11 cellular contexts compared by ENCODE assay signal in the genomic region with DNA sequence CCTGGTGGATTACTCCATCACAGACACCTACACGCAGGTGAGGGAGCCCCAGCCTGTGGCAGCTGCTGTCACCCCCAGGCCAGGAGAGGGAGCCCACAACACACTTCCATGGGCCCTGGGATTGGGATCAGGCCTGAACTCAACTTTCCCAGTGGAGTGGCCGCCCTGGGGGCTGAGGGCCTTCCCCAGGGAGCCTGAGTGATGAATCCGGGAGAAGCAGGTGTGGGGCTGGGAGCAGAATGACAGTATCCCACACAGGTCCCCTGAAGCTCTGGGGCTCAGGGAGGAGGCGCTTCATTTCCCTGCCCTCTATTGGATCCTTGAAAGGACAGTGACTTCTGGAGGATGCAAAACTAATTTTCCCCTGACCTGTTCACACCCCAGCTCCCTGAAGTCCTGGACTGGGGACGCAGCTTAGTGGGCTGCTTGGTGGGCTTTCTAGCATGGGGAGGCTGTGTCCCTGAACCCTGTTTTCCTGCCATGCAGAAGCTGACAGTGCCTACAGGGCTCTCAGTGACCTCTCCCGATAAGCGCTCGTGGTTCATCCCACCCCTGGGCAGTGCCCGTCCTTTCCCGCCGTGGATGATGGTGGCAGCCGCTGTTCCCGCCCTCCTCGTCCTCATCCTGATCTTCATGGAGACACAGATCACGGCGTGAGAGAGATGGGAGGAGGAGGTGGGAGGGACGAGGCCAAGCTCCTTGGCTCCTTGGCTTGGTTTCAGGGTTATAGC. TPM values are rescaled to one million over a fixed set of nuclear protein-coding genes. Genes with fewer than 3 reads are reported as not detected.
DNase-seq lines count a peak whose midpoint lies in the region; ATAC-seq, FAIRE-seq and TF ChIP-seq lines count a peak whose summit lies in the region.
"Had no signal": no experiment of that assay in that cellular context is flagged by ENCODE, and none has a peak within 500 bp of the region (broad histone marks: within the 10 kb centered on the region; RNA-seq: fewer than 3 reads in every experiment).

No MANE protein-coding gene starts in this region.

- H3K9me1 ChIP-seq in K562 (ENCODE audit: control insufficient read depth, insufficient read depth, low read length), result no peaks in the 10 kb centered on the region

- H4K20me1 ChIP-seq in K562 (replicated peaks; ENCODE audit: control insufficient read depth, insufficient read depth, low read length), result no peaks in the 10 kb centered on the region

- no peak for TF ChIP-seq EP300 in K562 (IDR thresholded peaks at IDR 0.05; ENCODE audit: low read length)

- H3K27ac ChIP-seq in A673 (ENCODE audit: low read depth, low read length, poor library complexity, severe bottlenecking), result no peak overlapping the region
- H3K27ac ChIP-seq in K562 (ENCODE audit: extremely low read depth, low read depth, low read length), result no peak overlapping the region

- H2AFZ ChIP-seq in K562 (ENCODE audit: low read depth, low read length), result no peak overlapping the region

- H3K4me3 ChIP-seq in A673 (ENCODE audit: low read depth, low read length, poor library complexity, severe bottlenecking) (no peak overlapping the region), K562 (no peak overlapping the region)

- no peak overlapping the region for H3K4me2 ChIP-seq in K562 (ENCODE audit: insufficient read depth, low read length)

- peak in 1 of 2 experiments; percentile 31; a peak in 2 of 4 replicates for TF ChIP-seq RAD21 in K562 (CRISPR knock-in tag; conservative IDR thresholded peaks at IDR 0.05 in 1 of 2, IDR thresholded peaks at IDR 0.05 in 1 of 2)

- peak overlapping the region in 1 of 2 experiments; percentile 58; a peak in 1 of 4 replicates for H3K9ac ChIP-seq in K562 (ENCODE audit: insufficient read depth in 1 of 2, low read depth in 2 of 2, low read length in 2 of 2)

- H3K27me3 ChIP-seq in A673 (replicated peaks; ENCODE audit: insufficient read depth, low read depth, low read length, poor library complexity) (no peaks in the 10 kb centered on the region), K562 (ENCODE audit: control insufficient read depth in 2 of 2, insufficient read depth in 2 of 2, low read length in 2 of 2) (peaks cover 2 to 26% of the 10 kb centered on the region in 2 experiments; a peak in 3 of 5 replicates)

- POLR2A ChIA-PET in A673 (lab: Charles Lee; ENCODE audit: low non-redundant PET) (no interaction called here), K562 (lab: Yijun Ruan, JAX) (interaction anchor here (0.9 kb wide), 1 partner anchor 12 kb away, joined by 3 read pairs; no protein-coding TSS in a partner anchor)

- DNase-seq in A673 (ENCODE audit: low spot score) (no peak), GM10266 (ENCODE audit: extremely low spot score) (peak; percentile 6), K562 (ENCODE audit: extremely low read depth in 1 of 4, low spot score in 3 of 4) (no peak), hepatic stellate cell (ENCODE audit: low spot score) (peak; percentile 33), OCI-M2 (lab: John Stamatoyannopoulos, UW; ENCODE audit: unreplicated experiment) (no peak), NCI-H510A treated with DMSO at 0.1 percent for 48 hours (lab: John Stamatoyannopoulos, UW) (no peak)
- DNase-seq in activated CD4-positive, alpha-beta T cell treated with anti-CD3 and anti-CD28 coated beads for 48 hours, result no peak
- DNase-seq: hypothalamus, NCI-H2227 treated with DMSO at 0.1 percent for 48 hours had no signal

- ATAC-seq in K562 (no peak), HG02870 (IDR thresholded peaks at IDR 0.05; ENCODE audit: unreplicated experiment) (no peak)
- ATAC-seq: stimulated activated effector memory CD8-positive, alpha-beta T cell treated with anti-CD3 and anti-CD28 coated beads, Interleukin-12 subunit alpha, Interleukin-12 subunit beta, amount 100 ng/mL, for 72 hours had no signal

- BruUV-seq in A673 (replicated peaks; lab: Mats Ljungman, UMichigan), result no TSS peak
- BruUV-seq in K562 (replicated peaks; lab: Mats Ljungman, UMichigan), result no TSS peak

- H3K9me3 ChIP-seq in A673 (ENCODE audit: low read depth, low read length, poor library complexity, severe bottlenecking) (no peaks in the 10 kb centered on the region), K562 (replicated peaks; ENCODE audit: control insufficient read depth, insufficient read depth, low read depth, low read length) (no peaks in the 10 kb centered on the region)

- in situ Hi-C loops in K562 (cut with MboI), result no loop called here

- no peak for TF ChIP-seq POLR2A in K562 (conservative IDR thresholded peaks at IDR 0.05)

- FAIRE-seq in K562 (lab: Jason Lieb, UNC), result no peak

- 0 out of 2 replicates have a peak, but pooled peaks have one; percentile 23 for TF ChIP-seq CTCF in A673 (conservative IDR thresholded peaks at IDR 0.05; ENCODE audit: low read depth, low read length)
- no peak for TF ChIP-seq CTCF in GM10266 (IDR thresholded peaks at IDR 0.05; ENCODE audit: control insufficient read depth, insufficient read depth, low read depth, missing control alignments)
- peak; percentile 18 to 49 (median 45); a peak in 4 of 6 replicates for TF ChIP-seq CTCF in K562 (IDR thresholded peaks at IDR 0.05 in 2 of 3, conservative IDR thresholded peaks at IDR 0.05 in 1 of 3; ENCODE audit: insufficient read depth in 2 of 3, low read depth in 1 of 3, low read length in 3 of 3)

- WGBS in K562 (ENCODE audit: insufficient coverage, low coverage, missing lambda C conversion rate), result 29% methylated on average over 8 of the region's 17 CpGs

- CTCF ChIA-PET in A673 (lab: Charles Lee), result interaction anchor here (0.8 kb wide), 2 partner anchors 15 to 39 kb away, joined by 3 read pairs; no protein-coding TSS in a partner anchor
- CTCF ChIA-PET in K562 (lab: Yijun Ruan, JAX; ENCODE audit: low intra/inter-chr PET ratio), result no interaction called here

- H3K36me3 ChIP-seq in A673 (ENCODE audit: insufficient read depth, low read length, poor library complexity, severe bottlenecking), result no peaks in the 10 kb centered on the region
- no peaks in the 10 kb centered on the region for H3K36me3 ChIP-seq in K562 (ENCODE audit: control insufficient read depth, insufficient read depth, low read length)

- intact Hi-C loops in A673 (cut with micrococcal nuclease; ENCODE audit: unreplicated experiment) (no loop called here), K562 (cut with micrococcal nuclease) (no loop called here)

- H3K4me1 ChIP-seq in A673 (ENCODE audit: insufficient read depth, low read length, poor library complexity, severe bottlenecking) (no peaks in the 10 kb centered on the region), K562 (replicated peaks in 1 of 2; ENCODE audit: control insufficient read depth in 2 of 2, insufficient read depth in 2 of 2, low read length in 2 of 2) (peaks cover 18 to 56% of the 10 kb centered on the region in 2 experiments; a peak in 4 of 5 replicates)

- no peaks in the 10 kb centered on the region for H3K79me2 ChIP-seq in K562 (ENCODE audit: control insufficient read depth, insufficient read depth, low read length)

TF ChIP-seq in K562, 482 proteins besides CTCF, POLR2A, EP300 and RAD21 (continues in another document):
- TF ChIP-seq SRF (CRISPR knock-in tag; IDR thresholded peaks at IDR 0.05), result no peak

RNA-seq across cellular contexts. Expression of gene SLC4A3, which starts 11.0 kb away (rescaled TPM):
- 0.52 and 1.5 TPM in 2 replicates for total RNA-seq in A673 (2021)
- total RNA-seq in K562 (2011; cell fraction: chromatin; rRNA removed; ENCODE audit: low replicate concordance), result 0.28 and 2.2 TPM in 2 replicates
- total RNA-seq in K562 (2011; cell fraction: nucleolus; rRNA removed), result 0.53 and 1.0 TPM in 2 replicates
- total RNA-seq in K562 (2011; cell fraction: nucleoplasm; rRNA removed), result 0.53 and 0.59 TPM in 2 replicates
- not detected in 2 replicates for total RNA-seq in K562 (2014; rRNA removed)
- total RNA-seq in K562 (2014; rRNA removed; fragmentation: Illumina TruSeq; extraction: Trizol), result not detected in 2 replicates
- total RNA-seq in K562 (2015; rRNA removed; fragmentation: Illumina TruSeq; extraction: Trizol), result 0.04 TPM in 1 of 2 replicates, not detected in the other
- total RNA-seq in K562 (2021), result 0.04 and 0.31 TPM in 2 replicates
- 0.26 and 0.76 TPM in 2 replicates for polyA plus RNA-seq in K562 (2011; rRNA removed)
- polyA plus RNA-seq in K562 (2011; cell fraction: cytosol; rRNA removed), result 0.39 and 0.62 TPM in 2 replicates
- polyA plus RNA-seq in K562 (2011; cell fraction: nucleus; rRNA removed), result 3.3 and 5.9 TPM in 2 replicates
- 0.08 and 0.17 TPM in 2 replicates for polyA plus RNA-seq in K562 (2012)
- 0.04 TPM in 1 of 2 replicates, not detected in the other for polyA plus RNA-seq in K562 (2014; fragmentation: Illumina TruSeq; extraction: Trizol)
- polyA plus RNA-seq in K562 (2014; fragmentation: Nextera tagmentation; extraction: Ambion mirVana), result not detected
- 0.05 and 0.11 TPM in 2 replicates for polyA plus RNA-seq in K562 (2014; rRNA removed)
- not detected in 2 replicates for polyA minus RNA-seq in K562 (2011; rRNA and poly(A)+ RNA removed)
- not detected in 2 replicates for polyA minus RNA-seq in K562 (2011; cell fraction: cytosol; rRNA and poly(A)+ RNA removed)
- 1.1 and 2.2 TPM in 2 replicates for polyA minus RNA-seq in K562 (2011; cell fraction: nucleus; rRNA and poly(A)+ RNA removed)

RNA-seq across cellular contexts. Expression of gene STK11IP, which starts 40.7 kb away (rescaled TPM):
- total RNA-seq in A673 (2021) (35.6 and 43.9 TPM in 2 replicates), K562 (2014; rRNA removed) (8.5 and 10.3 TPM in 2 replicates), K562 (2014; rRNA removed; fragmentation: Illumina TruSeq; extraction: Trizol) (3.3 TPM in 2 replicates), K562 (2015; rRNA removed; fragmentation: Illumina TruSeq; extraction: Trizol) (5.6 and 6.5 TPM in 2 replicates), K562 (2021) (20.6 and 21.7 TPM in 2 replicates)
- total RNA-seq in K562 (2011; cell fraction: chromatin; rRNA removed; ENCODE audit: low replicate concordance), result 27.6 and 95.1 TPM in 2 replicates
- total RNA-seq in K562 (2011; cell fraction: nucleolus; rRNA removed), result 56.0 and 75.7 TPM in 2 replicates
- 40.2 and 44.7 TPM in 2 replicates for total RNA-seq in K562 (2011; cell fraction: nucleoplasm; rRNA removed)
- polyA plus RNA-seq in K562 (2011; rRNA removed) (4.7 and 14.4 TPM in 2 replicates), K562 (2014; fragmentation: Illumina TruSeq; extraction: Trizol) (7.3 and 10.6 TPM in 2 replicates), K562 (2014; fragmentation: Nextera tagmentation; extraction: Ambion mirVana) (under 1 TPM; 0.52 to 0.89 TPM), K562 (2014; rRNA removed) (9.0 and 12.6 TPM in 2 replicates)
- 5.6 and 6.8 TPM in 2 replicates for polyA plus RNA-seq in K562 (2011; cell fraction: cytosol; rRNA removed)
- 89.3 and 106 TPM in 2 replicates for polyA plus RNA-seq in K562 (2011; cell fraction: nucleus; rRNA removed)
- 14.2 TPM in 2 replicates for polyA plus RNA-seq in K562 (2012)
- 5.2 and 5.4 TPM in 2 replicates for polyA minus RNA-seq in K562 (2011; rRNA and poly(A)+ RNA removed)
- 9.6 and 10.6 TPM in 2 replicates for polyA minus RNA-seq in K562 (2011; cell fraction: cytosol; rRNA and poly(A)+ RNA removed)
- polyA minus RNA-seq in K562 (2011; cell fraction: nucleus; rRNA and poly(A)+ RNA removed), result 27.2 and 31.0 TPM in 2 replicates

Comparison
In these comparisons a context has a peak if more than half of its experiments do, and no peak if none do; other contexts are left out.
1. DNase-seq: peak in GM10266 (single experiment) and hepatic stellate cell (single experiment); none in A673 (single experiment), K562 (0 of 4), activated CD4-positive, alpha-beta T cell treated with anti-CD3 and anti-CD28 coated beads for 48 hours (single experiment), OCI-M2 (single experiment) and NCI-H510A treated with DMSO at 0.1 percent for 48 hours (single experiment).